9 cellular contexts compared by ENCODE assay signal in genomic region chr14:70660967-70661871, GRCh38.
A peak's percentile ranks its signal among the peaks of the same experiment; 100 is the strongest.
DNase-seq lines count a peak whose midpoint lies in the region; ATAC-seq lines count a peak whose summit lies in the region.
"Had no signal": no experiment of that assay in that cellular context is flagged by ENCODE, and none has a peak within 500 bp of the region (broad histone marks: within the 10 kb centered on the region; RNA-seq: fewer than 3 reads in every experiment).

No MANE protein-coding gene starts in this region.

- ATAC-seq in HG02981 (IDR thresholded peaks at IDR 0.05; ENCODE audit: unreplicated experiment) (no peak), HG02642 (IDR thresholded peaks at IDR 0.05; ENCODE audit: poor library complexity, unreplicated experiment) (no peak), HG03025 (IDR thresholded peaks at IDR 0.05; ENCODE audit: low FRiP score, unreplicated experiment) (no peak), HG03045 (IDR thresholded peaks at IDR 0.05; ENCODE audit: unreplicated experiment) (no peak)

- peaks cover 68% of the 10 kb centered on the region for H3K4me1 ChIP-seq in iPS-18a (ENCODE audit: control insufficient read depth, low read depth, low read length)

- no peaks in the 10 kb centered on the region for H3K27me3 ChIP-seq in iPS-18a (ENCODE audit: control insufficient read depth, insufficient read depth, low read length)

- no peak overlapping the region for H3K9ac ChIP-seq in iPS-18a (ENCODE audit: low read length)

- H3K9me3 ChIP-seq in KOPT-K1 (ENCODE audit: insufficient read depth, low read length, poor library complexity, severe bottlenecking) (no peaks in the 10 kb centered on the region), iPS-18a (ENCODE audit: control insufficient read depth, low read depth, low read length) (no peaks in the 10 kb centered on the region)

- no peak overlapping the region for H3K4me3 ChIP-seq in iPS-18a (ENCODE audit: low read length)

- DNase-seq in CD1c-positive myeloid dendritic cell (ENCODE audit: extremely low spot score), result peak; percentile 18
- peak; percentile 46 for DNase-seq in activated CD8-positive, alpha-beta memory T cell treated with anti-CD3 and anti-CD28 coated beads, Interleukin-2, amount 50 U/mL, for 4 hours
- DNase-seq: caudate nucleus had no signal

- H3K27ac ChIP-seq in KOPT-K1 (ENCODE audit: low read depth, low read length, poor library complexity, severe bottlenecking) (peak overlapping the region; percentile 61), iPS-18a (ENCODE audit: low read length) (peak overlapping the region; percentile 26)

- H3K36me3 ChIP-seq in KOPT-K1 (ENCODE audit: insufficient read depth, low read length) (no peaks in the 10 kb centered on the region), iPS-18a (ENCODE audit: control insufficient read depth, low read depth, low read length) (peaks cover 8% of the 10 kb centered on the region)
